Comparison of ENCODE assay signal across 12 cellular contexts in genomic region chr13:20232556-20233277, GRCh38. TPM values are rescaled to one million over a fixed set of nuclear protein-coding genes. Genes with fewer than 3 reads are reported as not detected.
DNase-seq lines count a peak whose midpoint lies in the region; ATAC-seq and TF ChIP-seq lines count a peak whose summit lies in the region.
"Had no signal": no experiment of that assay in that cellular context is flagged by ENCODE, and none has a peak within 500 bp of the region (broad histone marks: within the 10 kb centered on the region; RNA-seq: fewer than 3 reads in every experiment).

No MANE protein-coding gene starts in this region.

- no peaks in the 10 kb centered on the region for H3K9me3 Mint-ChIP-seq in activated T-cell treated with anti-CD3 and anti-CD28 coated beads, Interleukin-2, amount 50 U/mL, for 72 hours
- no peaks in the 10 kb centered on the region for H3K9me3 Mint-ChIP-seq in activated naive CD8-positive, alpha-beta T cell treated with anti-CD3 and anti-CD28 coated beads for 36 hours

- no peaks in the 10 kb centered on the region for H3K9me3 ChIP-seq in testis

- no peak overlapping the region for H3K27ac Mint-ChIP-seq in activated T-cell treated with anti-CD3 and anti-CD28 coated beads, Interleukin-2, amount 50 U/mL, for 72 hours
- H3K27ac Mint-ChIP-seq in activated naive CD8-positive, alpha-beta T cell treated with anti-CD3 and anti-CD28 coated beads for 36 hours = no peak overlapping the region

- H3K36me3 Mint-ChIP-seq in activated T-cell treated with anti-CD3 and anti-CD28 coated beads, Interleukin-2, amount 50 U/mL, for 72 hours (ENCODE audit: insufficient read depth in 2 of 2) = no peaks in the 10 kb centered on the region
- H3K36me3 Mint-ChIP-seq in activated naive CD8-positive, alpha-beta T cell treated with anti-CD3 and anti-CD28 coated beads for 36 hours = no peaks in the 10 kb centered on the region

- no peak for ATAC-seq in activated T-cell treated with anti-CD3 and anti-CD28 coated beads, Interleukin-2, amount 50 U/mL, for 72 hours (replicated peaks in 1 of 2)

- 31 to 34% methylated on average over 12 to 20 of the region's 25 CpGs for WGBS in testis, 2 donors

- H3K4me3 Mint-ChIP-seq in activated T-cell treated with anti-CD3 and anti-CD28 coated beads, Interleukin-2, amount 50 U/mL, for 72 hours = peak overlapping the region; percentile 51 to 53
- H3K4me3 Mint-ChIP-seq in activated naive CD8-positive, alpha-beta T cell treated with anti-CD3 and anti-CD28 coated beads for 36 hours = peak overlapping the region; percentile 35

- H3K4me3 ChIP-seq in kidney epithelial cell (ENCODE audit: low read depth, low read length) = peak overlapping the region; percentile 34
- peak overlapping the region; percentile 24 to 41 for H3K4me3 ChIP-seq in testis

- TF ChIP-seq CTCF in kidney epithelial cell (IDR thresholded peaks at IDR 0.05; ENCODE audit: insufficient read depth, low read length, poor library complexity, severe bottlenecking) (no peak), testis (IDR thresholded peaks at IDR 0.05) (no peak)

- no peak for TF ChIP-seq POLR2A in testis (IDR thresholded peaks at IDR 0.05)

- H3K4me1 Mint-ChIP-seq in activated T-cell treated with anti-CD3 and anti-CD28 coated beads, Interleukin-2, amount 50 U/mL, for 72 hours (ENCODE audit: low read depth) = peaks cover 11% of the 10 kb centered on the region
- H3K4me1 Mint-ChIP-seq in activated naive CD8-positive, alpha-beta T cell treated with anti-CD3 and anti-CD28 coated beads for 36 hours = peaks cover 12% of the 10 kb centered on the region

- peaks cover 26% of the 10 kb centered on the region for H3K27me3 ChIP-seq in kidney epithelial cell (ENCODE audit: control insufficient read depth, insufficient read depth, low read length)
- no peaks in the 10 kb centered on the region for H3K27me3 ChIP-seq in testis

- no peaks in the 10 kb centered on the region for H3K4me1 ChIP-seq in testis

- no peaks in the 10 kb centered on the region for H3K36me3 ChIP-seq in kidney epithelial cell (ENCODE audit: control insufficient read depth, insufficient read depth, low read length)
- no peaks in the 10 kb centered on the region for H3K36me3 ChIP-seq in testis (ENCODE audit: low read depth, missing control alignments)

- H3K27me3 Mint-ChIP-seq in activated T-cell treated with anti-CD3 and anti-CD28 coated beads, Interleukin-2, amount 50 U/mL, for 72 hours (ENCODE audit: low read depth) = peaks cover 29% of the 10 kb centered on the region
- peaks cover 15% of the 10 kb centered on the region for H3K27me3 Mint-ChIP-seq in activated naive CD8-positive, alpha-beta T cell treated with anti-CD3 and anti-CD28 coated beads for 36 hours

- no peak overlapping the region for H3K27ac ChIP-seq in testis

- intact Hi-C loops in testis (cut with DNase I; ENCODE audit: low total_unique reads) = no loop called here

- DNase-seq in activated T-cell treated with anti-CD3 and anti-CD28 coated beads, Interleukin-2, amount 50 U/mL, for 72 hours = no peak
- DNase-seq in activated T-cell treated with anti-CD3 and anti-CD28 coated beads for 4 hours = no peak
- DNase-seq in activated naive CD8-positive, alpha-beta T cell treated with anti-CD3 and anti-CD28 coated beads for 36 hours = no peak
- DNase-seq in kidney epithelial cell (ENCODE audit: low read depth) = no peak
- no peak for DNase-seq in testis
- no peak for DNase-seq in activated CD4-positive, alpha-beta T cell treated with anti-CD3 and anti-CD28 coated beads for 4 hours
- no peak for DNase-seq in cortex of kidney (lab: John Stamatoyannopoulos, UW)
- DNase-seq in A172 (ENCODE audit: low spot score) = no peak
- DNase-seq: Kasumi-1 had no signal

RNA-seq across cellular contexts. Expression of gene GJB6, which starts 0.6 kb away (rescaled TPM):
- total RNA-seq in activated T-cell treated with anti-CD3 and anti-CD28 coated beads, Interleukin-2, amount 50 U/mL, for 72 hours = 1 to 10 TPM; 4.0 to 9.5 TPM
- 1 to 10 TPM; 7.7 to 8.7 TPM for total RNA-seq in activated naive CD8-positive, alpha-beta T cell treated with anti-CD3 and anti-CD28 coated beads for 36 hours
- 1.9 and 2.2 TPM in 2 replicates for total RNA-seq in kidney epithelial cell
- 1 to 10 TPM; 1.4 to 1.7 TPM for total RNA-seq in testis
- polyA plus RNA-seq in testis (ENCODE audit: insufficient read depth, low read depth, low replicate concordance) = 1.8 TPM
- total RNA-seq in A172 (2014; rRNA removed; shearing (Covaris generic)) = not detected in 2 replicates
- total RNA-seq: H4, osteoblast, RPMI7951 had no signal

RNA-seq across cellular contexts. Expression of gene GJB2, which starts 40.0 kb away (rescaled TPM):
- 1 to 10 TPM; 1.8 to 5.9 TPM for total RNA-seq in activated T-cell treated with anti-CD3 and anti-CD28 coated beads, Interleukin-2, amount 50 U/mL, for 72 hours
- 1 to 10 TPM; 1.8 to 2.1 TPM for total RNA-seq in activated naive CD8-positive, alpha-beta T cell treated with anti-CD3 and anti-CD28 coated beads for 36 hours
- total RNA-seq in kidney epithelial cell (8.6 and 8.8 TPM in 2 replicates), testis (1 to 10 TPM; 2.9 to 3.1 TPM)
- polyA plus RNA-seq in testis (ENCODE audit: insufficient read depth, low read depth, low replicate concordance) = 2.5 TPM
- 0.45 and 0.65 TPM in 2 replicates for total RNA-seq in A172 (2014; rRNA removed; shearing (Covaris generic))
